In genomic region chr19:32580901-32581703, GRCh38 we compare ENCODE assay signal across 8 cellular contexts. TPM values are rescaled to one million over a fixed set of nuclear protein-coding genes. Genes with fewer than 3 reads are reported as not detected.
DNase-seq lines count a peak whose midpoint lies in the region; ATAC-seq and TF ChIP-seq lines count a peak whose summit lies in the region.

PDCD5 (plus strand) TSS chr19:32581190; CDS start chr19:32581262, 72 bp downstream.

- DNase-seq in NCI-H69 (lab: John Stamatoyannopoulos, UW) = peak; percentile 97
- peak; percentile 94 for DNase-seq in activated CD4-positive, alpha-beta T cell treated with anti-CD3 and anti-CD28 coated beads, Interleukin-2, amount 50 U/mL, for 24 hours (ENCODE audit: low read depth in 1 of 2, low spot score in 1 of 2)
- peak; percentile 91 for DNase-seq in dedifferentiated amniotic fluid mesenchymal stem cell (ENCODE audit: extremely low spot score)
- DNase-seq in left lobe of liver (ENCODE audit: low spot score) = peak; percentile 98
- DNase-seq in stimulated activated CD4-positive, alpha-beta T cell treated with anti-CD3 and anti-CD28 coated beads, Interleukin-2, amount 100 ng/mL, for 24 hours = peak; percentile 97 to 98

- no peak for TF ChIP-seq CTCF in C4-2B (conservative IDR thresholded peaks at IDR 0.05)

- peak; percentile 86 for ATAC-seq in GM19372 (IDR thresholded peaks at IDR 0.05; ENCODE audit: low read depth, unreplicated experiment)
- peak; percentile 82 for ATAC-seq in HG03521 (IDR thresholded peaks at IDR 0.05; ENCODE audit: unreplicated experiment)
- peak; percentile 97 for ATAC-seq in left lobe of liver

- peak within 1 kb of the TSS; percentile 94 for H3K27ac ChIP-seq in C4-2B

RNA-seq across cellular contexts. Expression of gene PDCD5, which starts in this region (rescaled TPM):
- 32.7 TPM for total RNA-seq in left lobe of liver

Comparison
In these comparisons a context has a peak if more than half of its experiments do, and no peak if none do; other contexts are left out.
1. Peak in every context shown above with its lines: DNase-seq, ATAC-seq and H3K27ac ChIP-seq.